ENCODE assay signal across 10 cellular contexts in the genomic region with DNA sequence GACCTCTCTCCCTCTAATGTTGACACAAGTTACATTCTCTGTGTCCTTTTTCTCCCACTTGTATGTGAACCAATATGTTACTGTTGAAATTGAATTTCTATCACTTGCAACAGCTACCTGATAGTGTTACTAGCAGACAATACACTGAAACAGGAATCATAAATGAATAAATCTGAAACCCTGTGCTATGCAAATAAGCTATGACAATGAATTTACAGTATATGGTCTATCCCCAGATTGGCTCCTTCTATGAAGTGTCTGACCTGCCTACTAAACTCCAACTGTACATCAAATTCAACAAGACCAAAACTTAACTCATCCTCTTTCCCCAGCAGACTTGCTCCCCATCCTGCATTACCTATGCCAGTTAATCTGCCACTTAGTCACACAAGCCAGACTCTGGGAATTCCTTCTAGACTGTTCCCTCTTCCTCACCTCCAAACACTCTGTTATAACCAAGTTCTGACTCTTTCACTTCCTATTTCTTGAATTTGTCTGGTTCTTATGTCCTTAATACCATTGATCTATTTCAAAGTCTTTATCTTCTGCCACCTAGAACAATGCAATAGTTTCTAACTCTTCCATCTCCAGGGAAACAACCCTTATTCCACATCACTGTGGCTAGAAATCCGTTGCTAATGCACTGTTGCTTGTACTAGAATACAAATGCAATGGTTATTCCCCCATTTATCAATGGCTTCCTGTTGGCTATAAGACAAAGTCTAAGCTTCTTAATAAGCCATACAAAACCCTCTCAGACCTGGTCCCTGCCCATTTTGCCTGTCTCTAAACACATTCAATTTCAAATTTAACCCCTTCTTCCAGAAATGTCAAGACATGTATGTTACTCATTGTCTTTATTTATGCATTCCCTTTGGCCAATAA. TPM values are rescaled to one million over a fixed set of nuclear protein-coding genes. Genes with fewer than 3 reads are reported as not detected.
A peak's percentile ranks its signal among the peaks of the same experiment; 100 is the strongest.
DNase-seq lines count a peak whose midpoint lies in the region; ATAC-seq and TF ChIP-seq lines count a peak whose summit lies in the region.
"Had no signal": no experiment of that assay in that cellular context is flagged by ENCODE, and none has a peak within 500 bp of the region (broad histone marks: within the 10 kb centered on the region; RNA-seq: fewer than 3 reads in every experiment).

No MANE protein-coding gene starts in this region.

- TF ChIP-seq POLR2A in upper lobe of left lung (IDR thresholded peaks at IDR 0.05): no peak

- H3K4me3 ChIP-seq in neural progenitor cell: no peak overlapping the region
- no peak overlapping the region for H3K4me3 ChIP-seq in upper lobe of left lung
- H3K4me3 ChIP-seq in colonic mucosa: no peak overlapping the region

- ATAC-seq in GM19043 (IDR thresholded peaks at IDR 0.05; ENCODE audit: low read depth, unreplicated experiment) (peak; percentile 95), GM21723 (IDR thresholded peaks at IDR 0.05; ENCODE audit: unreplicated experiment) (peak; percentile 94), HG03135 (IDR thresholded peaks at IDR 0.05; ENCODE audit: unreplicated experiment) (peak; percentile 96), upper lobe of left lung (ENCODE audit: low FRiP score in 2 of 2) (no peak)
- ATAC-seq: SK-N-SH treated with all-trans-retinoic acid at 6 μM for 48 hours had no signal

- peak overlapping the region; percentile 30 for H2AFZ ChIP-seq in neural progenitor cell (replicated peaks)

- TF ChIP-seq CTCF in neural progenitor cell (IDR thresholded peaks at IDR 0.05): no peak
- no peak for TF ChIP-seq CTCF in upper lobe of left lung (IDR thresholded peaks at IDR 0.05)
- no peak for TF ChIP-seq CTCF in colonic mucosa (IDR thresholded peaks at IDR 0.05)

- no peaks in the 10 kb centered on the region for H3K36me3 Mint-ChIP-seq in neural progenitor cell

- intact Hi-C loops in colonic mucosa (cut with DNase I): no loop called here

- DNase-seq in neural progenitor cell (ENCODE audit: low spot score): no peak
- no peak for DNase-seq in upper lobe of left lung
- no peak for DNase-seq in colonic mucosa
- no peak for DNase-seq in NCI-H2227 (lab: John Stamatoyannopoulos, UW; ENCODE audit: unreplicated experiment)
- DNase-seq: NCI-H524 had no signal

- no peak overlapping the region for H3K27ac Mint-ChIP-seq in neural progenitor cell

- no peak overlapping the region for H3K4me3 Mint-ChIP-seq in neural progenitor cell

- H3K27me3 Mint-ChIP-seq in neural progenitor cell (ENCODE audit: insufficient read depth, low read depth): no peaks in the 10 kb centered on the region

- H3K27me3 ChIP-seq in neural progenitor cell: no peaks in the 10 kb centered on the region
- no peaks in the 10 kb centered on the region for H3K27me3 ChIP-seq in upper lobe of left lung
- H3K27me3 ChIP-seq in colonic mucosa: no peaks in the 10 kb centered on the region

- no peaks in the 10 kb centered on the region for H4K20me1 ChIP-seq in neural progenitor cell (ENCODE audit: low read depth)

- H3K9ac ChIP-seq in neural progenitor cell (no peak overlapping the region), colonic mucosa (ENCODE audit: low read depth in 2 of 2, low read length in 2 of 2) (no peak overlapping the region)
- H3K9ac ChIP-seq: KMS-11 had no signal

- no peaks in the 10 kb centered on the region for H3F3A ChIP-seq in neural progenitor cell (ENCODE audit: low read depth)

- no peak overlapping the region for H3K4me2 ChIP-seq in neural progenitor cell
- H3K4me2 ChIP-seq: KMS-11 had no signal

- H3K9me3 ChIP-seq in neural progenitor cell (ENCODE audit: low read depth): no peaks in the 10 kb centered on the region
- no peaks in the 10 kb centered on the region for H3K9me3 ChIP-seq in upper lobe of left lung
- no peaks in the 10 kb centered on the region for H3K9me3 ChIP-seq in colonic mucosa

- H3K9me3 Mint-ChIP-seq in neural progenitor cell: no peaks in the 10 kb centered on the region

- H3K4me1 Mint-ChIP-seq in neural progenitor cell: no peaks in the 10 kb centered on the region

- H3K4me1 ChIP-seq in neural progenitor cell: peaks cover 2% of the 10 kb centered on the region
- H3K4me1 ChIP-seq in upper lobe of left lung: no peaks in the 10 kb centered on the region
- H3K4me1 ChIP-seq in colonic mucosa: no peaks in the 10 kb centered on the region

- H3K79me2 ChIP-seq in neural progenitor cell (ENCODE audit: low read depth): no peaks in the 10 kb centered on the region

- TF ChIP-seq EP300 in upper lobe of left lung (IDR thresholded peaks at IDR 0.05): no peak

- H3K36me3 ChIP-seq in neural progenitor cell: no peaks in the 10 kb centered on the region
- H3K36me3 ChIP-seq in upper lobe of left lung: no peaks in the 10 kb centered on the region
- no peaks in the 10 kb centered on the region for H3K36me3 ChIP-seq in colonic mucosa

- no peak overlapping the region for H3K27ac ChIP-seq in neural progenitor cell
- H3K27ac ChIP-seq in upper lobe of left lung: no peak overlapping the region
- no peak overlapping the region for H3K27ac ChIP-seq in colonic mucosa
- H3K27ac ChIP-seq: KMS-11 had no signal

- WGBS in upper lobe of left lung, 2 donors: 53 to 59% methylated on average over 1 of the region's 1 CpG

RNA-seq across cellular contexts. Expression of gene ZNF639, which starts 13.4 kb away (rescaled TPM):
- 55.0 and 107 TPM in 2 replicates for total RNA-seq in neural progenitor cell (ENCODE audit: low replicate concordance)
- 10 to 100 TPM; 12.0 to 57.3 (median 23.7) TPM for total RNA-seq in upper lobe of left lung
- 10 to 100 TPM; 18.6 to 29.4 TPM for total RNA-seq in colonic mucosa

RNA-seq across cellular contexts. Expression of gene MFN1, which starts 38.0 kb away (rescaled TPM):
- total RNA-seq in neural progenitor cell (ENCODE audit: low replicate concordance) (45.6 and 62.5 TPM in 2 replicates), upper lobe of left lung (10 to 100 TPM; 36.0 to 62.6 (median 47.8) TPM), colonic mucosa (10 to 100 TPM; 50.5 to 53.3 TPM)

RNA-seq across cellular contexts. Expression of gene KCNMB3, which starts 58.6 kb away (rescaled TPM):
- total RNA-seq in neural progenitor cell (ENCODE audit: low replicate concordance) (2.9 and 4.4 TPM in 2 replicates), upper lobe of left lung (1 to 10 TPM; 1.3 to 3.1 (median 2.0) TPM), colonic mucosa (1 to 10 TPM; 1.5 to 1.7 TPM)

Comparison
In these comparisons a context has a peak if more than half of its experiments do, and no peak if none do; other contexts are left out.
1. ATAC-seq: peak in GM19043 (single experiment), GM21723 (single experiment) and HG03135 (single experiment); none in upper lobe of left lung (0 of 2).